ENCODE assay signal across 28 cellular contexts in genomic region chr16:89140401-89140800, GRCh38. TPM values are rescaled to one million over a fixed set of nuclear protein-coding genes. Genes with fewer than 3 reads are reported as not detected.
"Had no signal": no experiment of that assay in that cellular context is flagged by ENCODE, and none has a peak within 500 bp of the region (broad histone marks: within the 10 kb centered on the region; RNA-seq: fewer than 3 reads in every experiment).

No MANE protein-coding gene starts in this region.

- ATAC-seq: activated CD4-positive, CD25-positive, alpha-beta regulatory T cell treated with anti-CD3 and anti-CD28 coated beads, Interleukin-2, amount 50 U/mL, for 24 hours; activated CD8-positive, alpha-beta T cell treated with anti-CD3 and anti-CD28 coated beads for 36 hours; activated naive CD4-positive, alpha-beta T cell treated with anti-CD3 and anti-CD28 coated beads, Interleukin-2, amount 50 U/mL, for 72 hours; activated naive CD8-positive, alpha-beta T cell treated with anti-CD3 and anti-CD28 coated beads, Interleukin-2, amount 50 U/mL, for 24 hours; Panc1 had no signal

- DNase-seq: activated CD4-positive, alpha-beta T cell treated with anti-CD3 and anti-CD28 coated beads for 4 hours; activated CD8-positive, alpha-beta memory T cell treated with anti-CD3 and anti-CD28 coated beads, Interleukin-2, amount 50 U/mL, for 4 hours; activated CD8-positive, alpha-beta T cell treated with anti-CD3 and anti-CD28 coated beads for 36 hours; activated naive CD4-positive, alpha-beta T cell; activated naive CD8-positive, alpha-beta T cell treated with anti-CD3 and anti-CD28 coated beads, Interleukin-2, amount 50 U/mL, for 24 hours; amniotic stem cell; brain microvascular endothelial cell; MV-4-11; NCI-H1092 treated with DMSO at 0.1 percent for 48 hours; NCI-H1417 treated with DMSO at 0.1 percent for 48 hours; NCI-H1694; NCI-H2029 treated with DMSO at 0.1 percent for 48 hours; NCI-H345; NCI-H510A; NCI-H526 treated with DMSO at 0.1 percent for 48 hours; NCI-H82; OCI-M1; SIG-M5; SW 1271 had no signal

- H3K27me3 Mint-ChIP-seq: activated CD8-positive, alpha-beta T cell treated with anti-CD3 and anti-CD28 coated beads for 36 hours; activated naive CD8-positive, alpha-beta T cell treated with anti-CD3 and anti-CD28 coated beads, Interleukin-2, amount 50 U/mL, for 24 hours had no signal

- H3K27me3 ChIP-seq: brain microvascular endothelial cell, cardiac muscle cell had no signal

- H3K36me3 ChIP-seq: cardiac muscle cell had no signal

- H3K4me1 Mint-ChIP-seq: activated naive CD8-positive, alpha-beta T cell treated with anti-CD3 and anti-CD28 coated beads, Interleukin-2, amount 50 U/mL, for 24 hours had no signal

- H3K9me3 Mint-ChIP-seq: activated CD8-positive, alpha-beta T cell treated with anti-CD3 and anti-CD28 coated beads for 36 hours; activated naive CD4-positive, alpha-beta T cell treated with anti-CD3 and anti-CD28 coated beads, Interleukin-2, amount 50 U/mL, for 72 hours; activated naive CD8-positive, alpha-beta T cell treated with anti-CD3 and anti-CD28 coated beads, Interleukin-2, amount 50 U/mL, for 24 hours had no signal

- H3K4me3 Mint-ChIP-seq: activated CD8-positive, alpha-beta T cell treated with anti-CD3 and anti-CD28 coated beads for 36 hours; activated naive CD8-positive, alpha-beta T cell treated with anti-CD3 and anti-CD28 coated beads, Interleukin-2, amount 50 U/mL, for 24 hours had no signal

- H3K27ac Mint-ChIP-seq: activated CD8-positive, alpha-beta T cell treated with anti-CD3 and anti-CD28 coated beads for 36 hours; activated naive CD8-positive, alpha-beta T cell treated with anti-CD3 and anti-CD28 coated beads, Interleukin-2, amount 50 U/mL, for 24 hours had no signal

- H3K36me3 Mint-ChIP-seq: activated naive CD4-positive, alpha-beta T cell treated with anti-CD3 and anti-CD28 coated beads, Interleukin-2, amount 50 U/mL, for 72 hours had no signal

- H3K4me3 ChIP-seq: cardiac muscle cell, SK-N-MC had no signal

- H3K27ac ChIP-seq: brain microvascular endothelial cell, cardiac muscle cell, KMS-11, RWPE1, SK-N-MC had no signal

RNA-seq across cellular contexts. Expression of gene CDH15, which starts 31.1 kb away (rescaled TPM):
- total RNA-seq: activated CD8-positive, alpha-beta T cell treated with anti-CD3 and anti-CD28 coated beads for 36 hours; MCF 10A; T-helper 1 cell treated with Interleukin-12 subunit alpha and Interleukin-12 subunit beta and Interleukin-4 antibody, amounts not matched to agents 30 ng/mL and 1 ng/mL, for 36 hours had no signal

RNA-seq across cellular contexts. Expression of gene SLC22A31, which starts 59.9 kb away (rescaled TPM):
- total RNA-seq: MCF 10A had no signal
